Comparison of ENCODE assay signal across 13 cellular contexts in genomic region chr20:56592817-56593216, GRCh38. TPM values are rescaled to one million over a fixed set of nuclear protein-coding genes. Genes with fewer than 3 reads are reported as not detected.
DNase-seq lines count a peak whose midpoint lies in the region; ATAC-seq and TF ChIP-seq lines count a peak whose summit lies in the region.
"Had no signal": no experiment of that assay in that cellular context is flagged by ENCODE, and none has a peak within 500 bp of the region (broad histone marks: within the 10 kb centered on the region; RNA-seq: fewer than 3 reads in every experiment).

No MANE protein-coding gene starts in this region.

- H4K20me1 ChIP-seq in GM23338 (replicated peaks; ENCODE audit: insufficient read depth) (no peaks in the 10 kb centered on the region), PC-3 (ENCODE audit: low read length) (no peaks in the 10 kb centered on the region)

- H3K4me1 Mint-ChIP-seq in GM23338 (peaks cover 24% of the 10 kb centered on the region), mesothelial cell of epicardium (peaks cover 24% of the 10 kb centered on the region)
- H3K4me1 Mint-ChIP-seq: CD14-positive monocyte had no signal

- H3K27ac ChIP-seq in GM23338 (ENCODE audit: low read depth) (no peak overlapping the region), PC-3 (ENCODE audit: low read length) (no peak overlapping the region)
- H3K27ac ChIP-seq: KMS-11 had no signal

- H3K9ac ChIP-seq in PC-3 (ENCODE audit: low read length): no peak overlapping the region
- H3K9ac ChIP-seq: KMS-11 had no signal

- POLR2A ChIA-PET in PC-3 (lab: Charles Lee; ENCODE audit: unreplicated experiment): no interaction called here

- TF ChIP-seq CTCF in GM23338 (conservative IDR thresholded peaks at IDR 0.05; ENCODE audit: low read depth in 2 of 2): no peak
- TF ChIP-seq CTCF in PC-3 (conservative IDR thresholded peaks at IDR 0.05; ENCODE audit: low read depth, low read length): no peak
- TF ChIP-seq CTCF in mesothelial cell of epicardium (IDR thresholded peaks at IDR 0.05; ENCODE audit: unreplicated experiment): no peak

- ATAC-seq in GM23338 (no peak), PC-3 (peak; percentile 46), GM21367 (IDR thresholded peaks at IDR 0.05; ENCODE audit: unreplicated experiment) (no peak), GM21737 (IDR thresholded peaks at IDR 0.05; ENCODE audit: unreplicated experiment) (no peak), HG03139 (IDR thresholded peaks at IDR 0.05; ENCODE audit: unreplicated experiment) (no peak)
- ATAC-seq: CD8-positive, alpha-beta T cell; HepG2 had no signal

- H2AFZ ChIP-seq in GM23338: peak overlapping the region; percentile 43; the same call in 1 of the 2 replicates
- H2AFZ ChIP-seq in PC-3 (ENCODE audit: low read length): no peak overlapping the region

- peaks cover 11% of the 10 kb centered on the region for H3K4me1 ChIP-seq in GM23338 (ENCODE audit: insufficient read depth)
- peaks cover 31% of the 10 kb centered on the region for H3K4me1 ChIP-seq in PC-3 (ENCODE audit: insufficient read depth, low read length)

- H3F3A ChIP-seq in GM23338 (replicated peaks; ENCODE audit: low read depth) (no peaks in the 10 kb centered on the region), PC-3 (ENCODE audit: low read length, unreplicated experiment) (no peaks in the 10 kb centered on the region)

- H3K4me2 ChIP-seq in GM23338: no peak overlapping the region; the same call in 1 of the 2 replicates
- no peak overlapping the region for H3K4me2 ChIP-seq in PC-3 (ENCODE audit: low read length)
- H3K4me2 ChIP-seq: KMS-11 had no signal

- peaks cover 3% of the 10 kb centered on the region; the same call in 1 of the 2 replicates for H3K9me2 ChIP-seq in GM23338 (ENCODE audit: insufficient read depth)
- no peaks in the 10 kb centered on the region for H3K9me2 ChIP-seq in PC-3 (replicated peaks; ENCODE audit: low read length)

- H3K36me3 Mint-ChIP-seq in GM23338 (ENCODE audit: low read depth) (no peaks in the 10 kb centered on the region), mesothelial cell of epicardium (no peaks in the 10 kb centered on the region)
- H3K36me3 Mint-ChIP-seq: CD14-positive monocyte; CD8-positive, alpha-beta T cell had no signal

- H3K79me2 ChIP-seq in GM23338 (replicated peaks; ENCODE audit: insufficient read depth): no peaks in the 10 kb centered on the region
- H3K79me2 ChIP-seq in PC-3 (ENCODE audit: low read length): no peaks in the 10 kb centered on the region

- no TSS peak for BruUV-seq in PC-3 (replicated peaks; lab: Mats Ljungman, UMichigan)

- no peaks in the 10 kb centered on the region for H3K9me3 ChIP-seq in PC-3 (ENCODE audit: low read length)

- H3K36me3 ChIP-seq in GM23338 (ENCODE audit: insufficient read depth) (no peaks in the 10 kb centered on the region; the same call in 1 of the 2 replicates), PC-3 (ENCODE audit: low read depth, low read length) (no peaks in the 10 kb centered on the region)

- DNase-seq in GM23338 (ENCODE audit: low spot score) (no peak), PC-3 (peak; percentile 46), mesothelial cell of epicardium (ENCODE audit: low spot score in 2 of 2, unreplicated experiment in 2 of 2) (no peak)
- DNase-seq in central memory CD4-positive, alpha-beta T cell: no peak
- DNase-seq: CD8-positive, alpha-beta T cell; COR-L47 had no signal

- H3K27me3 Mint-ChIP-seq in GM23338 (ENCODE audit: insufficient read depth, low read depth, poor library complexity): peaks cover 1% of the 10 kb centered on the region
- no peaks in the 10 kb centered on the region for H3K27me3 Mint-ChIP-seq in mesothelial cell of epicardium (ENCODE audit: low read depth)

- H3K27ac Mint-ChIP-seq in GM23338 (no peak overlapping the region), mesothelial cell of epicardium (peak overlapping the region; percentile 25)
- H3K27ac Mint-ChIP-seq: CD14-positive monocyte; CD8-positive, alpha-beta T cell had no signal

- H3K4me3 Mint-ChIP-seq in GM23338 (no peak overlapping the region), mesothelial cell of epicardium (no peak overlapping the region)
- H3K4me3 Mint-ChIP-seq: CD14-positive monocyte; CD8-positive, alpha-beta T cell had no signal

- H3K9me3 Mint-ChIP-seq in GM23338 (peaks cover 2% of the 10 kb centered on the region; the same call in 1 of the 3 replicates), mesothelial cell of epicardium (peaks cover 4% of the 10 kb centered on the region)
- H3K9me3 Mint-ChIP-seq: CD14-positive monocyte; CD8-positive, alpha-beta T cell had no signal

- H3K27me3 ChIP-seq in GM23338 (ENCODE audit: insufficient read depth) (no peaks in the 10 kb centered on the region), PC-3 (ENCODE audit: low read length) (no peaks in the 10 kb centered on the region)

- CTCF ChIA-PET in PC-3 (lab: Charles Lee): no interaction called here

- H3K4me3 ChIP-seq in GM23338 (no peak overlapping the region), PC-3 (ENCODE audit: low read length) (no peak overlapping the region)

- intact Hi-C loops in PC-3 (cut with micrococcal nuclease): no loop called here

TF ChIP-seq in GM23338, 12 proteins besides CTCF, POLR2A, EP300 and RAD21:
- TF ChIP-seq CREB1 (CRISPR knock-in tag; IDR thresholded peaks at IDR 0.05; ENCODE audit: low read depth) (no peak), ZNF331 (CRISPR knock-in tag; IDR thresholded peaks at IDR 0.05; ENCODE audit: low read depth) (no peak), ZNF114 (CRISPR knock-in tag; IDR thresholded peaks at IDR 0.05) (no peak), STAT1 (IDR thresholded peaks at IDR 0.05; ENCODE audit: unreplicated experiment) (no peak)

RNA-seq across cellular contexts. Expression of gene TFAP2C, which starts 36.3 kb away (rescaled TPM):
- total RNA-seq in GM23338 (2014; rRNA removed; shearing (Covaris generic)): 9.4 and 11.9 TPM in 2 replicates
- polyA plus RNA-seq in GM23338 (2016; fragmentation: Nextera tagmentation; extraction: Ambion mirVana): 11.7 and 14.3 TPM in 2 replicates
- total RNA-seq in PC-3 (2014; rRNA removed) (36.3 and 37.6 TPM in 2 replicates), mesothelial cell of epicardium (9.8 to 10.3 TPM (median 10.2 TPM) in 3 replicates)
- total RNA-seq: CD8-positive, alpha-beta T cell; HepG2 had no signal
- polyA plus RNA-seq: CD14-positive monocyte, HepG2 had no signal

RNA-seq across cellular contexts. Expression of gene FAM209B, which starts 59.8 kb away (rescaled TPM):
- total RNA-seq in GM23338 (2014; rRNA removed; shearing (Covaris generic)): not detected in 2 replicates
- polyA plus RNA-seq in GM23338 (2016; fragmentation: Nextera tagmentation; extraction: Ambion mirVana): 0.68 and 1.1 TPM in 2 replicates
- total RNA-seq in PC-3 (2014; rRNA removed) (0.58 TPM in 1 of 2 replicates, not detected in the other), mesothelial cell of epicardium (0.36 to 0.60 TPM in 2 of 3 replicates, not detected in the other)
- polyA plus RNA-seq: BJ had no signal
